23 cellular contexts compared by ENCODE assay signal in genomic region chr2:65026640-65027464, GRCh38. TPM values are rescaled to one million over a fixed set of nuclear protein-coding genes. Genes with fewer than 3 reads are reported as not detected.
DNase-seq lines count a peak whose midpoint lies in the region; ATAC-seq, FAIRE-seq and TF ChIP-seq lines count a peak whose summit lies in the region.
"Had no signal": no experiment of that assay in that cellular context is flagged by ENCODE, and none has a peak within 500 bp of the region (broad histone marks: within the 10 kb centered on the region; RNA-seq: fewer than 3 reads in every experiment).

No MANE protein-coding gene starts in this region.

- in situ Hi-C loops in HepG2 (cut with HindIII; ENCODE audit: extremely low pct_ligation_motif_present, low pct_unique_long_range_greater_than_20kb) = no loop called here

- peaks cover 0 to 11% (median 6%) of the 10 kb centered on the region in 3 donors for H3K36me3 Mint-ChIP-seq in immature natural killer cell

- H3K4me3 ChIP-seq in HepG2 (replicated peaks in 1 of 3; ENCODE audit: insufficient read depth in 1 of 3, low read depth in 2 of 3, low read length in 3 of 3) (no peak overlapping the region), right lobe of liver (no peak overlapping the region), colonic mucosa (no peak overlapping the region), ovary (no peak overlapping the region)
- H3K4me3 ChIP-seq: adrenal gland, breast epithelium, transverse colon had no signal

- no peak for FAIRE-seq in HepG2 (lab: Jason Lieb, UNC)
- FAIRE-seq: colon had no signal

- POLR2A ChIA-PET in HepG2 (lab: Yijun Ruan, JAX) = interaction anchor here (1.0 to 1.2 kb wide), 3 partner anchors 38 to 109 kb away, joined by 3 read pairs; no protein-coding TSS in a partner anchor

- WGBS in HepG2 (ENCODE audit: low lambda C conversion rate) = 98% methylated on average over 15 of the region's 15 CpGs
- WGBS in right lobe of liver (ENCODE audit: insufficient coverage, low coverage, low lambda C conversion rate, missing lambda C conversion rate) = 92% methylated on average over 7 of the region's 15 CpGs
- WGBS in ovary, 3 donors = 92 to 97% (median 94%) methylated on average over 15 of the region's 15 CpGs

- H2AFZ ChIP-seq in HepG2 (ENCODE audit: low read length) = no peak overlapping the region

- ATAC-seq in HepG2 (no peak), right lobe of liver (no peak), HG03432 (IDR thresholded peaks at IDR 0.05; ENCODE audit: unreplicated experiment) (peak; percentile 30)

- TF ChIP-seq POLR2A in HepG2 (IDR thresholded peaks at IDR 0.05; ENCODE audit: insufficient read depth in 1 of 2, low read depth in 2 of 2, low read length in 2 of 2) = no peak
- TF ChIP-seq POLR2A in right lobe of liver (IDR thresholded peaks at IDR 0.05) = no peak
- TF ChIP-seq POLR2A in ovary (IDR thresholded peaks at IDR 0.05) = no peak

- H3K9me3 Mint-ChIP-seq in immature natural killer cell = no peaks in the 10 kb centered on the region
- H3K9me3 Mint-ChIP-seq: activated CD8-positive, alpha-beta T cell treated with anti-CD3 and anti-CD28 coated beads for 36 hours had no signal

- peaks cover 0 to 2% (median 2%) of the 10 kb centered on the region in 3 donors for H3K27me3 Mint-ChIP-seq in immature natural killer cell (ENCODE audit: low read depth in 3 of 3)
- H3K27me3 Mint-ChIP-seq: activated CD8-positive, alpha-beta T cell treated with anti-CD3 and anti-CD28 coated beads for 36 hours had no signal

- H3K9me3 ChIP-seq in HepG2 (ENCODE audit: low read length) (no peaks in the 10 kb centered on the region), right lobe of liver (no peaks in the 10 kb centered on the region), colonic mucosa (no peaks in the 10 kb centered on the region), ovary (no peaks in the 10 kb centered on the region)
- H3K9me3 ChIP-seq: adrenal gland, breast epithelium, transverse colon had no signal

- H3K79me2 ChIP-seq in HepG2 (ENCODE audit: insufficient read depth, low read length) = no peaks in the 10 kb centered on the region

- H3K9ac ChIP-seq in HepG2 (ENCODE audit: insufficient read depth, low read depth, low read length) = no peak overlapping the region
- no peak overlapping the region for H3K9ac ChIP-seq in colonic mucosa (ENCODE audit: low read depth in 2 of 2, low read length in 2 of 2)

- no TSS peak for BruUV-seq in HepG2 (replicated peaks; lab: Mats Ljungman, UMichigan)

- TF ChIP-seq RAD21 in HepG2 (CRISPR knock-in tag; IDR thresholded peaks at IDR 0.05) = no peak

- H3K4me1 Mint-ChIP-seq in immature natural killer cell = peaks cover 12 to 21% of the 10 kb centered on the region in 2 donors

- H3K27ac Mint-ChIP-seq in immature natural killer cell = no peak overlapping the region
- H3K27ac Mint-ChIP-seq: activated CD8-positive, alpha-beta T cell treated with anti-CD3 and anti-CD28 coated beads for 36 hours had no signal

- H3K27ac ChIP-seq in HepG2 (ENCODE audit: extremely low read length, insufficient read depth, low read length) (no peak overlapping the region), right lobe of liver (no peak overlapping the region), colonic mucosa (peak overlapping the region; percentile 57), ovary (no peak overlapping the region)
- H3K27ac ChIP-seq: breast epithelium had no signal

- intact Hi-C loops in HepG2 (cut with micrococcal nuclease; ENCODE audit: unreplicated experiment) (loop anchor here (5.0 kb wide), 1 partner anchor 35 kb away; no protein-coding TSS in a partner anchor), right lobe of liver (cut with DNase I) (no loop called here), colonic mucosa (cut with DNase I) (no loop called here), ovary (cut with DNase I) (no loop called here)

- H3K4me1 ChIP-seq in HepG2 (ENCODE audit: insufficient read depth, low read length) (peaks cover 48% of the 10 kb centered on the region), right lobe of liver (peaks cover 0 to 36% (median 8%) of the 10 kb centered on the region in 4 donors), colonic mucosa (peaks cover 12% of the 10 kb centered on the region), ovary (ENCODE audit: insufficient read depth) (no peaks in the 10 kb centered on the region)

- no peaks in the 10 kb centered on the region for H4K20me1 ChIP-seq in HepG2 (ENCODE audit: insufficient read depth, low read length)

- DNase-seq in HepG2 (ENCODE audit: low spot score) = no peak
- no peak for DNase-seq in right lobe of liver
- no peak for DNase-seq in colonic mucosa
- no peak for DNase-seq in NCI-H1417 treated with DMSO at 0.1 percent for 48 hours (lab: John Stamatoyannopoulos, UW)
- DNase-seq in immature natural killer cell = no peak
- no peak for DNase-seq in NOMO-1 (lab: John Stamatoyannopoulos, UW; ENCODE audit: unreplicated experiment in 2 of 2)
- no peak for DNase-seq in ovary
- DNase-seq: 8988T; activated CD8-positive, alpha-beta T cell treated with anti-CD3 and anti-CD28 coated beads for 36 hours; activated gamma-delta T cell; activated T-cell treated with anti-CD3 and anti-CD28 coated beads for 4 hours; AML-193; kidney glomerular epithelial cell; NCI-H510A; nucleus accumbens; stimulated activated CD4-positive, alpha-beta T cell treated with anti-CD3 and anti-CD28 coated beads, Interleukin-12 subunit alpha, Interleukin-12 subunit beta, amount 100 ng/mL, for 4 hours; stimulated activated CD4-positive, alpha-beta T cell treated with anti-CD3 and anti-CD28 coated beads, Interleukin-4, amount 100 ng/mL, for 4 hours; SW 1271; transverse colon had no signal

- H3K27me3 ChIP-seq in HepG2 (ENCODE audit: control insufficient read depth in 1 of 2, insufficient read depth in 2 of 2, low read length in 2 of 2) = no peaks in the 10 kb centered on the region
- no peaks in the 10 kb centered on the region for H3K27me3 ChIP-seq in right lobe of liver
- H3K27me3 ChIP-seq in colonic mucosa = no peaks in the 10 kb centered on the region
- H3K27me3 ChIP-seq in ovary = no peaks in the 10 kb centered on the region
- H3K27me3 ChIP-seq: adrenal gland, breast epithelium, transverse colon had no signal

- no peak overlapping the region for H3K4me2 ChIP-seq in HepG2 (ENCODE audit: low read depth, low read length)

- CTCF ChIA-PET in HepG2 (lab: Yijun Ruan, JAX; ENCODE audit: low intra/inter-chr PET ratio, low total read pairs) = no interaction called here

- TF ChIP-seq CTCF in HepG2 (CRISPR knock-in tag; IDR thresholded peaks at IDR 0.05) (no peak), right lobe of liver (IDR thresholded peaks at IDR 0.05) (no peak), colonic mucosa (IDR thresholded peaks at IDR 0.05) (no peak), ovary (IDR thresholded peaks at IDR 0.05) (no peak)

- H3K36me3 ChIP-seq in HepG2 (replicated peaks in 1 of 2; ENCODE audit: control insufficient read depth in 1 of 2, insufficient read depth in 2 of 2, low read length in 2 of 2) (peaks cover 4 to 28% of the 10 kb centered on the region in 2 experiments), right lobe of liver (no peaks in the 10 kb centered on the region), colonic mucosa (no peaks in the 10 kb centered on the region), ovary (no peaks in the 10 kb centered on the region)
- H3K36me3 ChIP-seq: breast epithelium, transverse colon had no signal

- no peak for TF ChIP-seq EP300 in HepG2 (IDR thresholded peaks at IDR 0.05; ENCODE audit: low read depth in 2 of 2, low read length in 2 of 2)
- TF ChIP-seq EP300 in HepG2 (CRISPR knock-in tag; IDR thresholded peaks at IDR 0.05; ENCODE audit: borderline replicate concordance) = no peak
- no peak for TF ChIP-seq EP300 in ovary (IDR thresholded peaks at IDR 0.05)

- no peak overlapping the region for H3K4me3 Mint-ChIP-seq in immature natural killer cell
- H3K4me3 Mint-ChIP-seq: activated CD8-positive, alpha-beta T cell treated with anti-CD3 and anti-CD28 coated beads for 36 hours had no signal

RNA-seq across cellular contexts. Expression of gene CEP68, which starts 29.4 kb away (rescaled TPM):
- total RNA-seq in HepG2 (2016; rRNA removed; fragmentation: Illumina TruSeq; extraction: Trizol) = 5.7 TPM in 2 replicates
- total RNA-seq in HepG2 (2016; cell fraction: cytosol; rRNA removed; fragmentation: Illumina TruSeq; extraction: Trizol; ENCODE audit: low read depth) = 1.9 TPM in 2 replicates
- 5.6 and 6.0 TPM in 2 replicates for total RNA-seq in HepG2 (2016; cell fraction: insoluble cytoplasmic fraction; rRNA removed; fragmentation: Illumina TruSeq; extraction: Trizol)
- total RNA-seq in HepG2 (2016; cell fraction: membrane; rRNA removed; fragmentation: Illumina TruSeq; extraction: Trizol) = 3.4 and 4.0 TPM in 2 replicates
- 7.9 and 8.3 TPM in 2 replicates for total RNA-seq in HepG2 (2016; cell fraction: nucleus; rRNA removed; fragmentation: Illumina TruSeq; extraction: Trizol)
- polyA plus RNA-seq in HepG2 (2011; rRNA removed) = 9.3 and 12.5 TPM in 2 replicates
- 4.1 and 4.8 TPM in 2 replicates for polyA plus RNA-seq in HepG2 (2011; cell fraction: cytosol; rRNA removed)
- polyA plus RNA-seq in HepG2 (2011; cell fraction: nucleus; rRNA removed) = 13.9 and 15.6 TPM in 2 replicates
- 5.5 and 6.4 TPM in 2 replicates for polyA plus RNA-seq in HepG2 (2012)
- polyA plus RNA-seq in HepG2 (2016; cell fraction: cytosol; fragmentation: Illumina TruSeq; extraction: Trizol; ENCODE audit: low read depth) = 1.7 and 2.8 TPM in 2 replicates
- polyA plus RNA-seq in HepG2 (2016; cell fraction: insoluble cytoplasmic fraction; fragmentation: Illumina TruSeq; extraction: Trizol; ENCODE audit: low read depth) = 5.5 and 8.7 TPM in 2 replicates
- 3.2 and 3.8 TPM in 2 replicates for polyA plus RNA-seq in HepG2 (2016; cell fraction: membrane; fragmentation: Illumina TruSeq; extraction: Trizol; ENCODE audit: low read depth)
- polyA plus RNA-seq in HepG2 (2016; cell fraction: nucleus; fragmentation: Illumina TruSeq; extraction: Trizol; ENCODE audit: insufficient read depth, low read depth) = 8.7 and 9.2 TPM in 2 replicates
- polyA minus RNA-seq in HepG2 (2011; rRNA and poly(A)+ RNA removed; ENCODE audit: low replicate concordance) = 8.4 and 44.8 TPM in 2 replicates
- 5.8 and 6.2 TPM in 2 replicates for polyA minus RNA-seq in HepG2 (2011; cell fraction: cytosol; rRNA and poly(A)+ RNA removed)
- 22.0 and 22.4 TPM in 2 replicates for polyA minus RNA-seq in HepG2 (2011; cell fraction: nucleus; rRNA and poly(A)+ RNA removed)
- 1 to 10 TPM; 1.7 to 4.3 (median 3.2) TPM for total RNA-seq in right lobe of liver
- total RNA-seq in colonic mucosa = 1 to 10 TPM; 7.1 to 8.5 TPM
- polyA plus RNA-seq in immature natural killer cell = 1 to 10 TPM; 5.8 to 8.6 (median 7.9) TPM
- total RNA-seq in ovary = 10 to 100 TPM; 13.7 to 31.6 (median 29.9) TPM
- 10 to 100 TPM; 18.2 to 25.4 TPM for polyA plus RNA-seq in ovary

RNA-seq across cellular contexts. Expression of gene SLC1A4, which starts 37.7 kb away (rescaled TPM):
- total RNA-seq in HepG2 (2016; rRNA removed; fragmentation: Illumina TruSeq; extraction: Trizol) (24.4 and 39.6 TPM in 2 replicates), right lobe of liver (10 to 100 TPM in 4 of 6 experiments, 1 to 10 TPM in 2; 7.2 to 21.7 (median 12.4) TPM), colonic mucosa (10 to 100 TPM; 13.7 to 32.4 TPM), ovary (10 to 100 TPM in 6 of 7 donors, 1 to 10 TPM in 1; 5.3 to 51.1 (median 20.8) TPM)
- 7.9 and 8.9 TPM in 2 replicates for total RNA-seq in HepG2 (2016; cell fraction: cytosol; rRNA removed; fragmentation: Illumina TruSeq; extraction: Trizol; ENCODE audit: low read depth)
- total RNA-seq in HepG2 (2016; cell fraction: insoluble cytoplasmic fraction; rRNA removed; fragmentation: Illumina TruSeq; extraction: Trizol) = 19.9 and 39.6 TPM in 2 replicates
- 15.6 and 16.1 TPM in 2 replicates for total RNA-seq in HepG2 (2016; cell fraction: membrane; rRNA removed; fragmentation: Illumina TruSeq; extraction: Trizol)
- 34.0 and 41.6 TPM in 2 replicates for total RNA-seq in HepG2 (2016; cell fraction: nucleus; rRNA removed; fragmentation: Illumina TruSeq; extraction: Trizol)
- polyA plus RNA-seq in HepG2 (2011; rRNA removed) (20.8 and 21.0 TPM in 2 replicates), immature natural killer cell (10 to 100 TPM in 1 of 3 donors, 1 to 10 TPM in 2; 7.0 to 10.4 (median 8.2) TPM), ovary (10 to 100 TPM; 21.3 to 25.5 TPM)
- 19.0 and 19.8 TPM in 2 replicates for polyA plus RNA-seq in HepG2 (2011; cell fraction: cytosol; rRNA removed)
- 14.2 and 15.7 TPM in 2 replicates for polyA plus RNA-seq in HepG2 (2011; cell fraction: nucleus; rRNA removed)
- 19.0 and 28.6 TPM in 2 replicates for polyA plus RNA-seq in HepG2 (2012)
- polyA plus RNA-seq in HepG2 (2016; cell fraction: cytosol; fragmentation: Illumina TruSeq; extraction: Trizol; ENCODE audit: low read depth) = 4.5 and 6.0 TPM in 2 replicates
- polyA plus RNA-seq in HepG2 (2016; cell fraction: insoluble cytoplasmic fraction; fragmentation: Illumina TruSeq; extraction: Trizol; ENCODE audit: low read depth) = 16.3 and 20.1 TPM in 2 replicates
- polyA plus RNA-seq in HepG2 (2016; cell fraction: membrane; fragmentation: Illumina TruSeq; extraction: Trizol; ENCODE audit: low read depth) = 11.7 TPM in 2 replicates
- 47.5 and 51.6 TPM in 2 replicates for polyA plus RNA-seq in HepG2 (2016; cell fraction: nucleus; fragmentation: Illumina TruSeq; extraction: Trizol; ENCODE audit: insufficient read depth, low read depth)
- polyA minus RNA-seq in HepG2 (2011; rRNA and poly(A)+ RNA removed; ENCODE audit: low replicate concordance) = 17.8 and 99.3 TPM in 2 replicates
- polyA minus RNA-seq in HepG2 (2011; cell fraction: cytosol; rRNA and poly(A)+ RNA removed) = 42.1 and 43.6 TPM in 2 replicates
- 21.1 and 24.4 TPM in 2 replicates for polyA minus RNA-seq in HepG2 (2011; cell fraction: nucleus; rRNA and poly(A)+ RNA removed)
